ENCODE assay signal across 25 cellular contexts in genomic region chr18:48182779-48183178, GRCh38.
DNase-seq lines count a peak whose midpoint lies in the region; ATAC-seq, FAIRE-seq and TF ChIP-seq lines count a peak whose summit lies in the region.
"Had no signal": no experiment of that assay in that cellular context is flagged by ENCODE, and none has a peak within 500 bp of the region (broad histone marks: within the 10 kb centered on the region; RNA-seq: fewer than 3 reads in every experiment).

No MANE protein-coding gene starts in this region.

- peak; percentile 79 for FAIRE-seq in G401.6 (lab: Jason Lieb, UNC)
- FAIRE-seq in frontal cortex (lab: Jason Lieb, UNC) = peak; percentile 89
- FAIRE-seq: A204.1, GM12891, GM19239 had no signal

- H3K27ac Mint-ChIP-seq in WTC11 = no peak overlapping the region
- no peak overlapping the region for H3K27ac Mint-ChIP-seq in nephron progenitor cell
- H3K27ac Mint-ChIP-seq in chondrocyte (ENCODE audit: unreplicated experiment) = no peak overlapping the region
- H3K27ac Mint-ChIP-seq: CD4-positive, alpha-beta memory T cell; CD4-positive, CD25-positive, alpha-beta regulatory T cell; CD8-positive, alpha-beta memory T cell had no signal

- H3K4me3 Mint-ChIP-seq in WTC11 = no peak overlapping the region
- peak overlapping the region; percentile 5 for H3K4me3 Mint-ChIP-seq in nephron progenitor cell
- no peak overlapping the region for H3K4me3 Mint-ChIP-seq in chondrocyte (ENCODE audit: unreplicated experiment)
- H3K4me3 Mint-ChIP-seq: CD14-positive monocyte; CD4-positive, alpha-beta memory T cell; CD4-positive, CD25-positive, alpha-beta regulatory T cell; CD8-positive, alpha-beta memory T cell had no signal

- H3K4me1 Mint-ChIP-seq in WTC11 (peaks cover 20% of the 10 kb centered on the region), nephron progenitor cell (peaks cover 64% of the 10 kb centered on the region), chondrocyte (ENCODE audit: low read depth) (peaks cover 4% of the 10 kb centered on the region)
- H3K4me1 Mint-ChIP-seq: CD14-positive monocyte; CD4-positive, alpha-beta memory T cell; CD4-positive, CD25-positive, alpha-beta regulatory T cell; CD8-positive, alpha-beta memory T cell had no signal

- H3K27me3 Mint-ChIP-seq in WTC11 (ENCODE audit: low read depth) = no peaks in the 10 kb centered on the region
- H3K27me3 Mint-ChIP-seq in nephron progenitor cell (ENCODE audit: low read depth, poor library complexity) = peaks cover 11% of the 10 kb centered on the region
- H3K27me3 Mint-ChIP-seq in chondrocyte (ENCODE audit: low read depth) = peaks cover 44% of the 10 kb centered on the region

- ATAC-seq in WTC11 (no peak), GM19324 (IDR thresholded peaks at IDR 0.05; ENCODE audit: low FRiP score, unreplicated experiment) (no peak)

- CTCF ChIA-PET in WTC11 (lab: Charles Lee) = interaction anchor here (1.0 to 2.1 kb wide), 3 partner anchors 103 to 262 kb away, joined by 3 to 9 read pairs (median 3); no protein-coding TSS in a partner anchor

- no peaks in the 10 kb centered on the region for H3K9me3 Mint-ChIP-seq in WTC11
- no peaks in the 10 kb centered on the region for H3K9me3 Mint-ChIP-seq in nephron progenitor cell
- H3K9me3 Mint-ChIP-seq in chondrocyte (ENCODE audit: low read depth) = no peaks in the 10 kb centered on the region
- H3K9me3 Mint-ChIP-seq: CD4-positive, alpha-beta memory T cell; CD4-positive, CD25-positive, alpha-beta regulatory T cell; CD8-positive, alpha-beta memory T cell had no signal

- no peak for DNase-seq in WTC11 (ENCODE audit: low spot score)
- DNase-seq in frontal cortex (ENCODE audit: low spot score in 2 of 2) = no peak
- DNase-seq in nephron progenitor cell = no peak
- no peak for DNase-seq in chondrocyte (ENCODE audit: low spot score)
- DNase-seq in GM19240 (ENCODE audit: insufficient read length, low spot score) = no peak
- DNase-seq: ACHN; BE2C; C1 segment of cervical spinal cord; CD4-positive, alpha-beta memory T cell; CD4-positive, CD25-positive, alpha-beta regulatory T cell; CD8-positive, alpha-beta memory T cell; COR-L47; DMS 273 treated with DMSO at 0.1 percent for 48 hours; DMS153; DMS53; DMS79; DND-41; EL; GF-D8 had no signal

- POLR2A ChIA-PET in WTC11 (lab: Charles Lee) = no interaction called here

- TF ChIP-seq CTCF in WTC11 (IDR thresholded peaks at IDR 0.05) (no peak), nephron progenitor cell (IDR thresholded peaks at IDR 0.05) (no peak), chondrocyte (IDR thresholded peaks at IDR 0.05) (no peak)

- no peaks in the 10 kb centered on the region for H3K36me3 Mint-ChIP-seq in WTC11
- H3K36me3 Mint-ChIP-seq in nephron progenitor cell (ENCODE audit: low read depth) = no peaks in the 10 kb centered on the region
- H3K36me3 Mint-ChIP-seq in chondrocyte (ENCODE audit: low read depth) = no peaks in the 10 kb centered on the region
- H3K36me3 Mint-ChIP-seq: CD14-positive monocyte; CD4-positive, alpha-beta memory T cell; CD4-positive, CD25-positive, alpha-beta regulatory T cell had no signal

TF ChIP-seq in WTC11, 78 proteins besides CTCF, POLR2A, EP300 and RAD21:
- no peak for TF ChIP-seq GABPB1 (CRISPR knock-in tag; IDR thresholded peaks at IDR 0.05)
- TF ChIP-seq GTF2I (CRISPR knock-in tag; conservative IDR thresholded peaks at IDR 0.05) = no peak
- no peak for TF ChIP-seq STAT6 (CRISPR knock-in tag; conservative IDR thresholded peaks at IDR 0.05; ENCODE audit: low read depth)
- no peak for TF ChIP-seq E2F4 (CRISPR knock-in tag; IDR thresholded peaks at IDR 0.05; ENCODE audit: borderline replicate concordance, low read depth)
- no peak for TF ChIP-seq USF2 (CRISPR knock-in tag; IDR thresholded peaks at IDR 0.05)
- TF ChIP-seq HMGA2 (CRISPR knock-in tag; IDR thresholded peaks at IDR 0.05) = peak; percentile 93
